15 cellular contexts compared by ENCODE assay signal in the genomic region with DNA sequence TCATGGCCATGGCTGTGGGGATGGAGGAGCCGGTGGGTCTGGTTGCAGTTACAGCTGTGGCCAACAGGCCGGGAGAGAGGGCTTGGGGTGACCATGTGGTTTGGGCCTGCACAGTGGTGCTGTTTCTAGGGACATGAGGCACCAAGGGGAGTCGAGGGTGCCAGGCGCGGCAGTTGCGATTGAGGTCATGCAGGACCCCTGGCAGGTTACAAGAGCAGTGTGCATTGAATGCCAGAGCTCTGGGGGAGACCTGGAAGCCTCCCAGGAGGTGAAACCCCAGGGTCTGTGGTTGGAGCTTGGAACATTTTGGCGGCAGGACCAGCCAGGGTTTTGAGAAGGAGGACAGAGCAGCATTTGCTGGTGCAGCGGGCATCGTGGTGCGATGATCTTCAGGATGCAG. TPM values are rescaled to one million over a fixed set of nuclear protein-coding genes. Genes with fewer than 3 reads are reported as not detected.
A peak's percentile ranks its signal among the peaks of the same experiment; 100 is the strongest.
DNase-seq lines count a peak whose midpoint lies in the region; ATAC-seq and TF ChIP-seq lines count a peak whose summit lies in the region.
"Had no signal": no experiment of that assay in that cellular context is flagged by ENCODE, and none has a peak within 500 bp of the region (broad histone marks: within the 10 kb centered on the region; RNA-seq: fewer than 3 reads in every experiment).

No MANE protein-coding gene starts in this region.

- TF ChIP-seq CTCF in astrocyte of the cerebellum (IDR thresholded peaks at IDR 0.05; ENCODE audit: low read depth, low read length, missing control alignments): peak; percentile 15
- no peak for TF ChIP-seq CTCF in GM10248 (IDR thresholded peaks at IDR 0.05; ENCODE audit: control extremely low read depth, extremely low read depth, low read depth, missing control alignments)

- peaks cover 3 to 8% of the 10 kb centered on the region in 2 donors for H3K4me1 ChIP-seq in naive thymus-derived CD4-positive, alpha-beta T cell (ENCODE audit: control insufficient read depth in 2 of 2, insufficient read depth in 2 of 2, low read length in 2 of 2)
- H3K4me1 ChIP-seq: HAP-1 had no signal

- H3K27me3 ChIP-seq in layer of hippocampus (ENCODE audit: control insufficient read depth, insufficient read depth, low read length): no peaks in the 10 kb centered on the region
- H3K27me3 ChIP-seq in naive thymus-derived CD4-positive, alpha-beta T cell (ENCODE audit: control insufficient read depth in 2 of 2, insufficient read depth in 2 of 2, low read length in 2 of 2): no peaks in the 10 kb centered on the region
- H3K27me3 ChIP-seq: BE2C had no signal

- H3K4me3 ChIP-seq in astrocyte of the cerebellum (ENCODE audit: low read depth, low read length): no peak overlapping the region
- H3K4me3 ChIP-seq in naive thymus-derived CD4-positive, alpha-beta T cell (ENCODE audit: low read length): no peak overlapping the region
- H3K4me3 ChIP-seq: HAP-1 had no signal

- H3K9me3 Mint-ChIP-seq in activated naive CD4-positive, alpha-beta T cell treated with anti-CD3 and anti-CD28 coated beads, Interleukin-2, amount 50 U/mL, for 24 hours: no peaks in the 10 kb centered on the region
- no peaks in the 10 kb centered on the region for H3K9me3 Mint-ChIP-seq in naive thymus-derived CD4-positive, alpha-beta T cell
- H3K9me3 Mint-ChIP-seq: CD8-positive, alpha-beta memory T cell had no signal

- H3K27me3 Mint-ChIP-seq in activated naive CD4-positive, alpha-beta T cell treated with anti-CD3 and anti-CD28 coated beads, Interleukin-2, amount 50 U/mL, for 24 hours: no peaks in the 10 kb centered on the region
- no peaks in the 10 kb centered on the region for H3K27me3 Mint-ChIP-seq in naive thymus-derived CD4-positive, alpha-beta T cell
- H3K27me3 Mint-ChIP-seq: CD8-positive, alpha-beta memory T cell had no signal

- no peak overlapping the region for H3K4me3 Mint-ChIP-seq in activated naive CD4-positive, alpha-beta T cell treated with anti-CD3 and anti-CD28 coated beads, Interleukin-2, amount 50 U/mL, for 24 hours
- no peak overlapping the region for H3K4me3 Mint-ChIP-seq in naive thymus-derived CD4-positive, alpha-beta T cell

- in situ Hi-C loops in astrocyte of the cerebellum (cut with HindIII; ENCODE audit: low sequenced_read_pairs): no loop called here

- H3K27ac ChIP-seq in layer of hippocampus (ENCODE audit: low read depth, low read length): peak overlapping the region; percentile 21
- H3K27ac ChIP-seq in naive thymus-derived CD4-positive, alpha-beta T cell (ENCODE audit: low read depth, low read length): no peak overlapping the region

- H3K27ac Mint-ChIP-seq in activated naive CD4-positive, alpha-beta T cell treated with anti-CD3 and anti-CD28 coated beads, Interleukin-2, amount 50 U/mL, for 24 hours: peak overlapping the region; percentile 72
- H3K27ac Mint-ChIP-seq in naive thymus-derived CD4-positive, alpha-beta T cell: no peak overlapping the region

- POLR2A ChIA-PET in naive thymus-derived CD4-positive, alpha-beta T cell (lab: Charles Lee): no interaction called here
- POLR2A ChIA-PET in GM10248 (lab: Yijun Ruan, JAX): no interaction called here

- no peaks in the 10 kb centered on the region for H3K36me3 Mint-ChIP-seq in activated naive CD4-positive, alpha-beta T cell treated with anti-CD3 and anti-CD28 coated beads, Interleukin-2, amount 50 U/mL, for 24 hours
- no peaks in the 10 kb centered on the region for H3K36me3 Mint-ChIP-seq in naive thymus-derived CD4-positive, alpha-beta T cell
- H3K36me3 Mint-ChIP-seq: CD8-positive, alpha-beta memory T cell had no signal

- no peak for TF ChIP-seq POLR2A in erythroblast (IDR thresholded peaks at IDR 0.05; ENCODE audit: low read length)

- ATAC-seq in naive thymus-derived CD4-positive, alpha-beta T cell: no peak
- ATAC-seq in HG02885 (IDR thresholded peaks at IDR 0.05; ENCODE audit: poor library complexity, unreplicated experiment): no peak

- intact Hi-C loops in naive thymus-derived CD4-positive, alpha-beta T cell (cut with micrococcal nuclease): no loop called here

- no peaks in the 10 kb centered on the region for H3K36me3 ChIP-seq in naive thymus-derived CD4-positive, alpha-beta T cell (ENCODE audit: control insufficient read depth in 2 of 3, insufficient read depth in 3 of 3, low read length in 3 of 3)
- H3K36me3 ChIP-seq: BE2C, HAP-1 had no signal

- peaks cover 11% of the 10 kb centered on the region for H3K4me1 Mint-ChIP-seq in activated naive CD4-positive, alpha-beta T cell treated with anti-CD3 and anti-CD28 coated beads, Interleukin-2, amount 50 U/mL, for 24 hours
- H3K4me1 Mint-ChIP-seq in naive thymus-derived CD4-positive, alpha-beta T cell: peaks cover 0 to 23% (median 17%) of the 10 kb centered on the region in 7 donors

- CTCF ChIA-PET in naive thymus-derived CD4-positive, alpha-beta T cell (lab: Charles Lee): no interaction called here
- CTCF ChIA-PET in GM10248 (lab: Yijun Ruan, JAX): no interaction called here

- DNase-seq in activated naive CD4-positive, alpha-beta T cell treated with Interleukin-2 at 50 U/mL for 16 hours: no peak
- no peak for DNase-seq in astrocyte of the cerebellum (ENCODE audit: low read depth)
- no peak for DNase-seq in erythroblast (lab: John Stamatoyannopoulos, UW)
- no peak for DNase-seq in naive thymus-derived CD4-positive, alpha-beta T cell
- DNase-seq in GM10248 (ENCODE audit: extremely low spot score): no peak
- DNase-seq: 8988T; CD8-positive, alpha-beta memory T cell; GF-D8; NCI-H187; OCI-M1 had no signal

- no peaks in the 10 kb centered on the region for H3K9me3 ChIP-seq in naive thymus-derived CD4-positive, alpha-beta T cell (ENCODE audit: control insufficient read depth in 2 of 3, low read length in 3 of 3)
- H3K9me3 ChIP-seq: BE2C, HAP-1 had no signal

RNA-seq across cellular contexts. Expression of a gene that starts 21.7 kb away (rescaled TPM):
- total RNA-seq in naive thymus-derived CD4-positive, alpha-beta T cell: 10 to 100 TPM in 2 of 5 experiments, 1 to 10 TPM in 3; 5.9 to 59.5 (median 8.6) TPM
- under 1 TPM; 0.31 TPM for polyA plus RNA-seq in naive thymus-derived CD4-positive, alpha-beta T cell
